ENCODE assay signal across 9 cellular contexts in the genomic region with DNA sequence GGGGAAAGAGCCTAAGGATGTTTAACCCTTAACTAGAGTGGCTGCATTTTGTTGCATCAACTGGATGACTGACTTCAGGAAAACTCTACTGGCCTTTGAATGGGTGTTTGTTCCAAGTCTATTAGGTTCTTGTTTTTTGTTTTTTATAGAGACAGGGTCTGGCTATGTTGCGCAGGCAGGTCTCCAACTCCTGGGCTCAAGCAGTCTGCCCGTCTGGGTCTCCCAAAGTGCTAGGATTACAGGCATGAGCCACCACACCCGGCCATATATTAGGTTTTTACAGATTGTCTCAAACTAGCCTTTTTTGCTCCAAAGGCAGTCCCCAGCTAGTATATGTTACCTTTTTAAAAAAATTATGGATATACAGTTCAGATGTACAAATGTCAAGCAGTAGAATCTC. TPM values are rescaled to one million over a fixed set of nuclear protein-coding genes. Genes with fewer than 3 reads are reported as not detected.
DNase-seq lines count a peak whose midpoint lies in the region; ATAC-seq and TF ChIP-seq lines count a peak whose summit lies in the region.
"Had no signal": no experiment of that assay in that cellular context is flagged by ENCODE, and none has a peak within 500 bp of the region (broad histone marks: within the 10 kb centered on the region; RNA-seq: fewer than 3 reads in every experiment).

No MANE protein-coding gene starts in this region.

- H4K20me1 ChIP-seq in neural cell (ENCODE audit: insufficient read depth): peaks cover 5% of the 10 kb centered on the region

- H2AFZ ChIP-seq in neural cell (ENCODE audit: low read depth, low read length): no peak overlapping the region

- CTCF ChIA-PET in BJ (lab: Yijun Ruan, JAX): interaction anchor here (0.7 to 1.7 kb wide), 3 partner anchors 9 to 60 kb away, joined by 3 to 4 read pairs (median 3); no protein-coding TSS in a partner anchor

- no peaks in the 10 kb centered on the region for H3K9me2 ChIP-seq in neural cell (ENCODE audit: insufficient read depth, low read length)

- DNase-seq in BJ (ENCODE audit: low read depth) (no peak), MG63 (no peak), hypothalamus (lab: John Stamatoyannopoulos, UW) (no peak), NCI-H774 (lab: John Stamatoyannopoulos, UW) (no peak)
- DNase-seq in effector memory CD4-positive, alpha-beta T cell: no peak

- no peaks in the 10 kb centered on the region for H3F3A ChIP-seq in neural cell (ENCODE audit: insufficient read depth, low read length, poor library complexity, severe bottlenecking)

- TF ChIP-seq RAD21 in neural cell (conservative IDR thresholded peaks at IDR 0.05): no peak

- H3K4me3 ChIP-seq in BJ (ENCODE audit: low read depth, low read length) (peak overlapping the region; percentile 93), MG63 (peak overlapping the region; percentile 91), neural cell (ENCODE audit: low read length) (peak overlapping the region; percentile 83)
- peak overlapping the region; percentile 93 for H3K4me3 ChIP-seq in effector memory CD4-positive, alpha-beta T cell (ENCODE audit: insufficient read depth, low read depth, low read length, poor library complexity, severe bottlenecking)

- ATAC-seq in HG03457 (IDR thresholded peaks at IDR 0.05; ENCODE audit: unreplicated experiment): no peak
- ATAC-seq in GM18520 (IDR thresholded peaks at IDR 0.05; ENCODE audit: unreplicated experiment): no peak

- TF ChIP-seq CTCF in BJ (IDR thresholded peaks at IDR 0.05; ENCODE audit: insufficient read depth, low read depth, low read length) (no peak), neural cell (IDR thresholded peaks at IDR 0.05; ENCODE audit: poor library complexity, severe bottlenecking) (no peak)

- peaks cover 10% of the 10 kb centered on the region for H3K4me1 ChIP-seq in effector memory CD4-positive, alpha-beta T cell (ENCODE audit: control insufficient read depth, insufficient read depth, low read length, poor library complexity, severe bottlenecking)

- no peaks in the 10 kb centered on the region for H3K27me3 ChIP-seq in BJ (ENCODE audit: control insufficient read depth, insufficient read depth, low read length)
- no peaks in the 10 kb centered on the region for H3K27me3 ChIP-seq in MG63
- H3K27me3 ChIP-seq in effector memory CD4-positive, alpha-beta T cell (replicated peaks; ENCODE audit: control insufficient read depth, insufficient read depth, low read length, poor library complexity, severe bottlenecking): no peaks in the 10 kb centered on the region
- no peaks in the 10 kb centered on the region for H3K27me3 ChIP-seq in neural cell (ENCODE audit: insufficient read depth, low read depth, low read length)

- H3K9me3 ChIP-seq in MG63: no peaks in the 10 kb centered on the region
- no peaks in the 10 kb centered on the region for H3K9me3 ChIP-seq in effector memory CD4-positive, alpha-beta T cell (ENCODE audit: control insufficient read depth, low read length)
- H3K9me3 ChIP-seq in neural cell (ENCODE audit: low read length): no peaks in the 10 kb centered on the region

- H3K27ac ChIP-seq in effector memory CD4-positive, alpha-beta T cell (ENCODE audit: insufficient read depth, low read length, poor library complexity, severe bottlenecking): peak overlapping the region; percentile 99
- H3K27ac ChIP-seq in neural cell (ENCODE audit: low read length): peak overlapping the region; percentile 99

- POLR2A ChIA-PET in BJ (lab: Charles Lee): no interaction called here

- H3K9ac ChIP-seq in neural cell (ENCODE audit: low read length): peak overlapping the region; percentile 100

- TF ChIP-seq EP300 in neural cell (conservative IDR thresholded peaks at IDR 0.05; ENCODE audit: poor library complexity, severe bottlenecking): no peak

- peaks cover 47% of the 10 kb centered on the region for H3K79me2 ChIP-seq in neural cell (replicated peaks; ENCODE audit: insufficient read depth, low read length)

- H3K4me2 ChIP-seq in neural cell (ENCODE audit: low read length): peak overlapping the region; percentile 77

- peaks cover 6% of the 10 kb centered on the region for H3K36me3 ChIP-seq in BJ (ENCODE audit: control insufficient read depth, insufficient read depth, low read length)
- H3K36me3 ChIP-seq in MG63: peaks cover 21% of the 10 kb centered on the region
- peaks cover 12% of the 10 kb centered on the region for H3K36me3 ChIP-seq in effector memory CD4-positive, alpha-beta T cell (ENCODE audit: control insufficient read depth, insufficient read depth, low read length)
- no peaks in the 10 kb centered on the region for H3K36me3 ChIP-seq in neural cell (ENCODE audit: insufficient read depth, low read length)

TF ChIP-seq in neural cell, 6 proteins besides CTCF, POLR2A, EP300 and RAD21:
- TF ChIP-seq TAF1 (IDR thresholded peaks at IDR 0.05; ENCODE audit: low read depth): no peak
- TF ChIP-seq REST (IDR thresholded peaks at IDR 0.05; ENCODE audit: borderline replicate concordance): no peak
- no peak for TF ChIP-seq MXI1 (conservative IDR thresholded peaks at IDR 0.05; ENCODE audit: poor library complexity, severe bottlenecking)
- TF ChIP-seq POLR2AphosphoS5 (IDR thresholded peaks at IDR 0.05): no peak
- no peak for TF ChIP-seq SMC3 (conservative IDR thresholded peaks at IDR 0.05; ENCODE audit: poor library complexity)
- no peak for TF ChIP-seq EZH2 (IDR thresholded peaks at IDR 0.05; ENCODE audit: borderline replicate concordance, insufficient read depth, low read length, poor library complexity, severe bottlenecking)
TF ChIP-seq in neural cell: peak in this region for 0.

RNA-seq across cellular contexts. Expression of gene SMARCB1, which starts 1.1 kb away (rescaled TPM):
- polyA plus RNA-seq in BJ (2011; rRNA removed) (136 and 174 TPM in 2 replicates), neural cell (97.5 and 98.9 TPM in 2 replicates)
- 35.5 and 47.0 TPM in 2 replicates for polyA minus RNA-seq in BJ (2011; rRNA and poly(A)+ RNA removed)
- 70.8 and 109 TPM in 2 replicates for total RNA-seq in MG63 (2014; rRNA removed; shearing (Covaris generic); ENCODE audit: low replicate concordance)
- 46.9 and 48.9 TPM in 2 replicates for polyA minus RNA-seq in neural cell

RNA-seq across cellular contexts. Expression of gene MMP11, which starts 15.3 kb away (rescaled TPM):
- 14.5 and 38.1 TPM in 2 replicates for polyA plus RNA-seq in BJ (2011; rRNA removed)
- polyA minus RNA-seq in BJ (2011; rRNA and poly(A)+ RNA removed): 12.7 and 13.6 TPM in 2 replicates
- total RNA-seq in MG63 (2014; rRNA removed; shearing (Covaris generic); ENCODE audit: low replicate concordance): 2.0 and 4.9 TPM in 2 replicates
- 9.3 and 12.2 TPM in 2 replicates for polyA plus RNA-seq in neural cell
- 6.3 and 9.3 TPM in 2 replicates for polyA minus RNA-seq in neural cell

RNA-seq across cellular contexts. Expression of gene CHCHD10, which starts 20.1 kb away (rescaled TPM):
- 22.1 and 22.5 TPM in 2 replicates for polyA plus RNA-seq in BJ (2011; rRNA removed)
- 38.2 and 54.1 TPM in 2 replicates for polyA minus RNA-seq in BJ (2011; rRNA and poly(A)+ RNA removed)
- 0.26 TPM in 1 of 2 replicates, not detected in the other for total RNA-seq in MG63 (2014; rRNA removed; shearing (Covaris generic); ENCODE audit: low replicate concordance)
- 3.8 TPM in 1 of 2 replicates, not detected in the other for polyA plus RNA-seq in neural cell
- 3.2 and 8.1 TPM in 2 replicates for polyA minus RNA-seq in neural cell

RNA-seq across cellular contexts. Expression of gene C22orf15, which starts 25.1 kb away (rescaled TPM):
- 2.6 and 4.0 TPM in 2 replicates for polyA plus RNA-seq in BJ (2011; rRNA removed)
- 0.66 and 0.77 TPM in 2 replicates for polyA minus RNA-seq in BJ (2011; rRNA and poly(A)+ RNA removed)
- 0.30 TPM in 1 of 2 replicates, not detected in the other for total RNA-seq in MG63 (2014; rRNA removed; shearing (Covaris generic); ENCODE audit: low replicate concordance)
- not detected in 2 replicates for polyA plus RNA-seq in neural cell
- not detected in 2 replicates for polyA minus RNA-seq in neural cell

RNA-seq across cellular contexts. Expression of gene VPREB3, which starts 33.7 kb away (rescaled TPM):
- polyA plus RNA-seq in BJ (2011; rRNA removed) (0.21 TPM in 1 of 2 replicates, not detected in the other), neural cell (not detected in 2 replicates)
- 1.00 TPM in 1 of 2 replicates, not detected in the other for polyA minus RNA-seq in BJ (2011; rRNA and poly(A)+ RNA removed)
- total RNA-seq in MG63 (2014; rRNA removed; shearing (Covaris generic); ENCODE audit: low replicate concordance): not detected in 2 replicates
- not detected in 2 replicates for polyA minus RNA-seq in neural cell
- total RNA-seq: ureter had no signal
